8 cellular contexts compared by ENCODE assay signal in the genomic region with DNA sequence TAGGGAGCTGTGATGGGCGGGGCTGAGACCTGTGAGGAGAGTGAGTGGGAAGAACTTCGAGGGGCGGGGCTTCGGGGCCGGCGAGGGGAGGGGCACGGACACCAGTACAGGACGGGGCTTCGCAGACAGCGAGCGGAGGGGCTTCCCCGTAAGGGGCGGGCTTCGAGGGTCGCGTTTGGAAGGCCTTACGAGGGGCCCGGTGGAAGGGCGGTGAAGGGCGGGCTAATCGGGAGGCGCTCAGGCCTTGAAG. TPM values are rescaled to one million over a fixed set of nuclear protein-coding genes. Genes with fewer than 3 reads are reported as not detected.
DNase-seq lines count a peak whose midpoint lies in the region; ATAC-seq and TF ChIP-seq lines count a peak whose summit lies in the region.

No MANE protein-coding gene starts in this region.

- peak overlapping the region; percentile 88 for H3K27ac ChIP-seq in C4-2B
- H3K27ac ChIP-seq in esophagus (ENCODE audit: low read depth in 2 of 2, low read length in 1 of 2), result peak overlapping the region; percentile 93 to 98

- peak overlapping the region; percentile 83 to 99 (median 96) for H3K4me3 Mint-ChIP-seq in IgD-negative memory B cell
- peak overlapping the region; percentile 89 to 100 (median 96) for H3K4me3 Mint-ChIP-seq in naive B cell
- H3K4me3 Mint-ChIP-seq in stimulated activated effector memory CD8-positive, alpha-beta T cell treated with anti-CD3 and anti-CD28 coated beads, Interleukin-12 subunit alpha, Interleukin-12 subunit beta, amount 100 ng/mL, for 72 hours, result peak overlapping the region; percentile 98

- H3K36me3 ChIP-seq in esophagus (ENCODE audit: control insufficient read depth in 2 of 2, insufficient read depth in 2 of 2, low read length in 1 of 2), result no peaks in the 10 kb centered on the region

- peak; percentile 43 for ATAC-seq in GM21360 (IDR thresholded peaks at IDR 0.05; ENCODE audit: unreplicated experiment)
- peak; percentile 52 to 57 for ATAC-seq in naive B cell (ENCODE audit: low read depth in 2 of 2)
- peak; percentile 73 for ATAC-seq in stimulated activated effector memory CD8-positive, alpha-beta T cell treated with anti-CD3 and anti-CD28 coated beads, Interleukin-12 subunit alpha, Interleukin-12 subunit beta, amount 100 ng/mL, for 72 hours

- H3K9me3 Mint-ChIP-seq in IgD-negative memory B cell, result no peaks in the 10 kb centered on the region
- H3K9me3 Mint-ChIP-seq in naive B cell, result peaks cover 0 to 5% (median 0%) of the 10 kb centered on the region in 7 donors
- H3K9me3 Mint-ChIP-seq in stimulated activated effector memory CD8-positive, alpha-beta T cell treated with anti-CD3 and anti-CD28 coated beads, Interleukin-12 subunit alpha, Interleukin-12 subunit beta, amount 100 ng/mL, for 72 hours, result no peaks in the 10 kb centered on the region

- peaks cover 3 to 11% of the 10 kb centered on the region in 2 donors for H3K4me1 ChIP-seq in esophagus (ENCODE audit: control insufficient read depth in 2 of 2, insufficient read depth in 2 of 2, low read length in 1 of 2)

- peaks cover 30 to 32% (median 31%) of the 10 kb centered on the region in 3 donors for H3K4me1 Mint-ChIP-seq in IgD-negative memory B cell
- peaks cover 52 to 63% (median 57%) of the 10 kb centered on the region in 3 donors for H3K4me1 Mint-ChIP-seq in naive B cell
- H3K4me1 Mint-ChIP-seq in stimulated activated effector memory CD8-positive, alpha-beta T cell treated with anti-CD3 and anti-CD28 coated beads, Interleukin-12 subunit alpha, Interleukin-12 subunit beta, amount 100 ng/mL, for 72 hours, result peaks cover 64% of the 10 kb centered on the region

- H3K36me3 Mint-ChIP-seq in IgD-negative memory B cell (peaks cover 6% of the 10 kb centered on the region), naive B cell (peaks cover 0 to 9% of the 10 kb centered on the region in 2 donors)
- H3K36me3 Mint-ChIP-seq in stimulated activated effector memory CD8-positive, alpha-beta T cell treated with anti-CD3 and anti-CD28 coated beads, Interleukin-12 subunit alpha, Interleukin-12 subunit beta, amount 100 ng/mL, for 72 hours, result peaks cover 43% of the 10 kb centered on the region

- H3K27me3 ChIP-seq in esophagus (ENCODE audit: control insufficient read depth in 1 of 2, insufficient read depth in 2 of 2, low read length in 2 of 2), result no peaks in the 10 kb centered on the region

- peak overlapping the region; percentile 60 to 63 for H3K4me3 ChIP-seq in esophagus (ENCODE audit: low read depth in 1 of 2, low read length in 2 of 2)

- H3K9me3 ChIP-seq in esophagus (ENCODE audit: control insufficient read depth in 2 of 2, insufficient read depth in 1 of 2, low read depth in 1 of 2, low read length in 1 of 2), result no peaks in the 10 kb centered on the region

- H3K27ac Mint-ChIP-seq in IgD-negative memory B cell (peak overlapping the region; percentile 99 to 100 (median 99)), naive B cell (peak overlapping the region; percentile 95 to 100 (median 99))
- peak overlapping the region; percentile 98 for H3K27ac Mint-ChIP-seq in stimulated activated effector memory CD8-positive, alpha-beta T cell treated with anti-CD3 and anti-CD28 coated beads, Interleukin-12 subunit alpha, Interleukin-12 subunit beta, amount 100 ng/mL, for 72 hours

- H3K27me3 Mint-ChIP-seq in IgD-negative memory B cell (no peaks in the 10 kb centered on the region), naive B cell (no peaks in the 10 kb centered on the region)

- DNase-seq in OCI-M2 (lab: John Stamatoyannopoulos, UW; ENCODE audit: unreplicated experiment), result peak; percentile 76
- DNase-seq in activated T-cell treated with anti-CD3 and anti-CD28 coated beads, Interleukin-2, amount 50 U/mL, for 1 hour, result peak; percentile 94
- DNase-seq in naive B cell, result peak; percentile 87
- peak; percentile 92 to 97 for DNase-seq in stimulated activated effector memory CD8-positive, alpha-beta T cell treated with anti-CD3 and anti-CD28 coated beads, Interleukin-12 subunit alpha, Interleukin-12 subunit beta, amount 100 ng/mL, for 72 hours (ENCODE audit: low spot score in 2 of 2)

- TF ChIP-seq CTCF in C4-2B (conservative IDR thresholded peaks at IDR 0.05), result no peak

- WGBS in esophagus, 2 donors, result 0 to 1% methylated on average over 22 of the region's 22 CpGs

RNA-seq across cellular contexts. Expression of gene EMP3, which starts 4.1 kb away (rescaled TPM):
- polyA plus RNA-seq in IgD-negative memory B cell, result 586 TPM
- 10 to 100 TPM; 17.6 to 21.5 TPM for polyA plus RNA-seq in esophagus
- polyA plus RNA-seq in naive B cell (ENCODE audit: low read depth in 6 of 6), result 100 to 1,000 TPM; 305 to 450 (median 425) TPM

RNA-seq across cellular contexts. Expression of gene TMEM143, which starts 42.4 kb away (rescaled TPM):
- polyA plus RNA-seq in IgD-negative memory B cell, result 16.2 TPM
- 1 to 10 TPM; 4.0 to 9.1 TPM for polyA plus RNA-seq in esophagus
- 10 to 100 TPM in 1 of 6 donors, 1 to 10 TPM in 5; 3.9 to 12.1 (median 5.9) TPM for polyA plus RNA-seq in naive B cell (ENCODE audit: low read depth in 6 of 6)

RNA-seq across cellular contexts. Expression of gene SYNGR4, which starts 42.9 kb away (rescaled TPM):
- polyA plus RNA-seq in IgD-negative memory B cell (not detected), esophagus (not detected), naive B cell (ENCODE audit: low read depth in 6 of 6) (not detected)

RNA-seq across cellular contexts. Expression of gene ZNF114, which starts 51.4 kb away (rescaled TPM):
- polyA plus RNA-seq in IgD-negative memory B cell (0.30 TPM), esophagus (under 1 TPM; 0.14 TPM), naive B cell (ENCODE audit: low read depth in 6 of 6) (under 1 TPM in 2 of 6 donors, not detected in 4; 0.29 to 0.41 TPM)

Comparison
In these comparisons a context has a peak if more than half of its experiments do, and no peak if none do; other contexts are left out.
1. Peak in every context shown above with its lines: DNase-seq, ATAC-seq, H3K4me3 ChIP-seq and H3K27ac ChIP-seq.
2. RNA of gene EMP3, which starts 4.1 kb away (polyA plus RNA-seq): 586 TPM in IgD-negative memory B cell (single experiment) and 305 to 450 TPM in naive B cell; 17.6 to 21.5 TPM in esophagus; every median in the first group is over 10 times any median in the second.